7 cellular contexts compared by ENCODE assay signal in the genomic region with DNA sequence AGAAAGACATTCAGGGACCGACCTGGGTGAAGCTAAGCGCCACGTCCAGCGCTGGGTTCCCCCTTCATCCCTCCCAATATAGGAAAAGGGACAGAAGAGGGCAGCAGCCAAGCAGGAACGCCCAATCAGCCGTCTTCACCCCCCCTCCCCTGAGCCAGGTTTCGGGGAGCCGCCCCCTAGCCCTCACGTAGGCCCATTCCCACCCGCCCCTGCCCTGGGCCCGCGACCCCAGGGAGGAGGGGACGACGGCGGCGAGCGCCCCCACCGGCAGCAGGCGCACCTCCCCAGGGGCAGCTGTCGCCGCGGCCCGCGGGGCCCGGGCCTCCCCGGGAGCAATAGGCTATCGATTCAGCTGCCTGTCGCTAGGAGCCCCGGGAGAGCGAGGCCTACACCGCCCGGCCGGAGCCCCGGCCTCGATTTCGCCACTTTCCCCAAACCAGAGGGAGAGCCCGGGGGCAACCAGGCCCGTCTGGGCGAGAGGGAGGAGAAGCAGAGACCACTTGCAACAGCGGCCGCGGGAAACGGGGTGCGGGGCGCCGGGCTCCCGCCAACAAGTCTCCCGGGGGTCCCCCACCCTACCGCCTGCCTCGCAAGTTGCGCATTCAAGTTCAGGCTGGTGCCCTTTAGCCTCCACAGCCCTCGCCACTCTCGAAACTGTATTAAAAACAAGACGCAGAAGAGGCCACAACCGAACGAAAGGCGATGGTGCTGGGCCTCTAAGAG. TPM values are rescaled to one million over a fixed set of nuclear protein-coding genes. Genes with fewer than 3 reads are reported as not detected.
DNase-seq lines count a peak whose midpoint lies in the region; ATAC-seq, FAIRE-seq and TF ChIP-seq lines count a peak whose summit lies in the region.

No MANE protein-coding gene starts in this region.

- TF ChIP-seq CTCF in kidney (IDR thresholded peaks at IDR 0.05; ENCODE audit: borderline replicate concordance, extremely low read depth, insufficient read depth): peak; percentile 39

- peaks cover 6 to 8% of the 10 kb centered on the region in 2 donors for H3K36me3 ChIP-seq in kidney (ENCODE audit: control insufficient read depth in 1 of 2, insufficient read depth in 2 of 2, low read length in 2 of 2)

- H3K9ac ChIP-seq in kidney (ENCODE audit: low read length in 2 of 2): peak overlapping the region; percentile 88 to 91

- no peak for FAIRE-seq in kidney (lab: Jason Lieb, UNC)

- peak overlapping the region; percentile 92 to 96 for H3K27ac ChIP-seq in kidney (ENCODE audit: low read depth in 2 of 2, low read length in 2 of 2)

- intact Hi-C loops in kidney (cut with DNase I): no loop called here

- H3K4me1 ChIP-seq in kidney (ENCODE audit: control insufficient read depth in 1 of 2, insufficient read depth in 1 of 2, low read depth in 1 of 2, low read length in 2 of 2): peaks cover 9 to 19% of the 10 kb centered on the region in 2 donors

- DNase-seq in NCI-H345 treated with DMSO at 0.1 percent for 48 hours (lab: John Stamatoyannopoulos, UW; ENCODE audit: unreplicated experiment) (peak; percentile 29), cerebellar cortex (ENCODE audit: low spot score) (peak; percentile 73), kidney (peak; percentile 91)
- peak; percentile 78 for DNase-seq in activated CD4-positive, CD25-positive, alpha-beta regulatory T cell treated with anti-CD3 and anti-CD28 coated beads, Interleukin-2, amount 50 U/mL, for 72 hours
- DNase-seq in stimulated activated CD4-positive, alpha-beta T cell treated with anti-CD3 and anti-CD28 coated beads, Interleukin-15, amount 100 ng/mL, for 24 hours: peak; percentile 84

- no peaks in the 10 kb centered on the region for H3K9me3 ChIP-seq in kidney (ENCODE audit: control insufficient read depth in 1 of 2, low read length in 2 of 2)

- peak overlapping the region; percentile 80 to 93 for H3K4me3 ChIP-seq in kidney (ENCODE audit: low read length in 2 of 2)

- ATAC-seq in GM18498 (IDR thresholded peaks at IDR 0.05; ENCODE audit: unreplicated experiment) (peak; percentile 52), HG03095 (IDR thresholded peaks at IDR 0.05; ENCODE audit: unreplicated experiment) (peak; percentile 48)

RNA-seq across cellular contexts. Expression of gene DCAF5, which starts 1.3 kb away (rescaled TPM):
- 51.0 TPM for total RNA-seq in kidney
- 17.3 TPM for polyA plus RNA-seq in kidney (ENCODE audit: insufficient read depth, low read depth, low replicate concordance)

RNA-seq across cellular contexts. Expression of gene EXD2, which starts 39.7 kb away (rescaled TPM):
- total RNA-seq in kidney: 24.5 TPM
- polyA plus RNA-seq in kidney (ENCODE audit: insufficient read depth, low read depth, low replicate concordance): 13.7 TPM

Comparison
In these comparisons a context has a peak if more than half of its experiments do, and no peak if none do; other contexts are left out.
1. Peak in every context shown above with its lines: DNase-seq, ATAC-seq, H3K4me3 ChIP-seq and H3K27ac ChIP-seq.
2. DNase-seq: peak in every context shown above with its lines; median percentile 91 in kidney; 84 in stimulated activated CD4-positive, alpha-beta T cell treated with anti-CD3 and anti-CD28 coated beads, Interleukin-15, amount 100 ng/mL, for 24 hours; 78 in activated CD4-positive, CD25-positive, alpha-beta regulatory T cell treated with anti-CD3 and anti-CD28 coated beads, Interleukin-2, amount 50 U/mL, for 72 hours; 73 in cerebellar cortex; 29 in NCI-H345 treated with DMSO at 0.1 percent for 48 hours.